ENCODE assay signal across 1 cellular context in genomic region chr6:36656441-36656840, GRCh38.
TF ChIP-seq lines count a peak whose summit lies in the region.

No MANE protein-coding gene starts in this region.

TF ChIP-seq in K562, 482 proteins besides CTCF, POLR2A, EP300 and RAD21 (continued from another document):
- TF ChIP-seq THAP12 (CRISPR knock-in tag; IDR thresholded peaks at IDR 0.05) (no peak), KAT2B (IDR thresholded peaks at IDR 0.05; ENCODE audit: low read depth, low read length) (no peak), POLR2G (IDR thresholded peaks at IDR 0.05; ENCODE audit: low read depth, low read length) (no peak), TBL1XR1 (IDR thresholded peaks at IDR 0.05; ENCODE audit: low read length in 2 of 2) (no peak), RFX1 (IDR thresholded peaks at IDR 0.05) (no peak), NCOR1 (IDR thresholded peaks at IDR 0.05) (no peak), HOMEZ (CRISPR knock-in tag; IDR thresholded peaks at IDR 0.05) (no peak), SRSF9 (IDR thresholded peaks at IDR 0.05; ENCODE audit: borderline replicate concordance, low read depth, low read length) (no peak), RAD51 (IDR thresholded peaks at IDR 0.05; ENCODE audit: borderline replicate concordance, low read depth) (peak; percentile 55), RNF2 (IDR thresholded peaks at IDR 0.05) (no peak), MXI1 (IDR thresholded peaks at IDR 0.05; ENCODE audit: low read depth, low read length) (no peak), ZNF12 (CRISPR knock-in tag; IDR thresholded peaks at IDR 0.05) (no peak), NR3C1 (CRISPR knock-in tag; IDR thresholded peaks at IDR 0.05) (no peak), KLF10 (CRISPR knock-in tag; IDR thresholded peaks at IDR 0.05) (no peak), PHF21A (IDR thresholded peaks at IDR 0.05; ENCODE audit: borderline replicate concordance, low read depth) (no peak), FOSL1 (tag; conservative IDR thresholded peaks at IDR 0.05) (peak; percentile 92), ATF7 (IDR thresholded peaks at IDR 0.05) (no peak), JUND (IDR thresholded peaks at IDR 0.05; ENCODE audit: borderline replicate concordance, low read depth, low read length) (peak; percentile 72), JUND (tag; IDR thresholded peaks at IDR 0.05; ENCODE audit: borderline replicate concordance, low read depth, low read length) (no peak; the same call in 2 of the 3 replicates), JUN (IDR thresholded peaks at IDR 0.05; ENCODE audit: borderline replicate concordance, low read depth, low read length) (peak; percentile 79), JUN (CRISPR knock-in tag; IDR thresholded peaks at IDR 0.05; ENCODE audit: borderline replicate concordance) (no peak), CBX1 (IDR thresholded peaks at IDR 0.05; ENCODE audit: low read depth) (no peak), MED1 (CRISPR knock-in tag; IDR thresholded peaks at IDR 0.05; ENCODE audit: borderline replicate concordance) (no peak), EGR1 (conservative IDR thresholded peaks at IDR 0.05) (no peak), USF1 (CRISPR knock-in tag; IDR thresholded peaks at IDR 0.05) (peak; percentile 78), ATF3 (IDR thresholded peaks at IDR 0.05) (peak; percentile 78), ATF3 (CRISPR knock-in tag; conservative IDR thresholded peaks at IDR 0.05) (no peak), PYGO2 (tag; IDR thresholded peaks at IDR 0.05) (no peak), BHLHE40 (IDR thresholded peaks at IDR 0.05; ENCODE audit: low read length) (peak; percentile 28; the same call in 1 of the 2 replicates), KDM4B (IDR thresholded peaks at IDR 0.05; ENCODE audit: borderline replicate concordance in 2 of 2, low read depth in 1 of 2) (no peak), RFX7 (CRISPR knock-in tag; IDR thresholded peaks at IDR 0.05) (no peak)
- TF ChIP-seq, protein P1, sequence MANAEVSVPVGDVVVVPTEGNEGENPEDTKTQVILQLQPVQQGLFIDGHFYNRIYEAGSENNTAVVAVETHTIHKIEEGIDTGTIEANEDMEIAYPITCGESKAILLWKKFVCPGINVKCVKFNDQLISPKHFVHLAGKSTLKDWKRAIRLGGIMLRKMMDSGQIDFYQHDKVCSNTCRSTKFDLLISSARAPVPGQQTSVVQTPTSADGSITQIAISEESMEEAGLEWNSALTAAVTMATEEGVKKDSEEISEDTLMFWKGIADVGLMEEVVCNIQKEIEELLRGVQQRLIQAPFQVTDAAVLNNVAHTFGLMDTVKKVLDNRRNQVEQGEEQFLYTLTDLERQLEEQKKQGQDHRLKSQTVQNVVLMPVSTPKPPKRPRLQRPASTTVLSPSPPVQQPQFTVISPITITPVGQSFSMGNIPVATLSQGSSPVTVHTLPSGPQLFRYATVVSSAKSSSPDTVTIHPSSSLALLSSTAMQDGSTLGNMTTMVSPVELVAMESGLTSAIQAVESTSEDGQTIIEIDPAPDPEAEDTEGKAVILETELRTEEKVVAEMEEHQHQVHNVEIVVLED (CRISPR knock-in tag; IDR thresholded peaks at IDR 0.05), result no peak
- TF ChIP-seq, protein P2, sequence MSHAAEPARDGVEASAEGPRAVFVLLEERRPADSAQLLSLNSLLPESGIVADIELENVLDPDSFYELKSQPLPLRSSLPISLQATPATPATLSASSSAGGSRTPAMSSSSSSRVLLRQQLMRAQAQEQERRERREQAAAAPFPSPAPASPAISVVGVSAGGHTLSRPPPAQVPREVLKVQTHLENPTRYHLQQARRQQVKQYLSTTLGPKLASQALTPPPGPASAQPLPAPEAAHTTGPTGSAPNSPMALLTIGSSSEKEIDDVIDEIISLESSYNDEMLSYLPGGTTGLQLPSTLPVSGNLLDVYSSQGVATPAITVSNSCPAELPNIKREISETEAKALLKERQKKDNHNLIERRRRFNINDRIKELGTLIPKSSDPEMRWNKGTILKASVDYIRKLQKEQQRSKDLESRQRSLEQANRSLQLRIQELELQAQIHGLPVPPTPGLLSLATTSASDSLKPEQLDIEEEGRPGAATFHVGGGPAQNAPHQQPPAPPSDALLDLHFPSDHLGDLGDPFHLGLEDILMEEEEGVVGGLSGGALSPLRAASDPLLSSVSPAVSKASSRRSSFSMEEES (CRISPR knock-in tag; IDR thresholded peaks at IDR 0.05), result peak; percentile 46
- TF ChIP-seq, protein P3, sequence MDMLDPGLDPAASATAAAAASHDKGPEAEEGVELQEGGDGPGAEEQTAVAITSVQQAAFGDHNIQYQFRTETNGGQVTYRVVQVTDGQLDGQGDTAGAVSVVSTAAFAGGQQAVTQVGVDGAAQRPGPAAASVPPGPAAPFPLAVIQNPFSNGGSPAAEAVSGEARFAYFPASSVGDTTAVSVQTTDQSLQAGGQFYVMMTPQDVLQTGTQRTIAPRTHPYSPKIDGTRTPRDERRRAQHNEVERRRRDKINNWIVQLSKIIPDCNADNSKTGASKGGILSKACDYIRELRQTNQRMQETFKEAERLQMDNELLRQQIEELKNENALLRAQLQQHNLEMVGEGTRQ (CRISPR knock-in tag; IDR thresholded peaks at IDR 0.05), result peak; percentile 62
- TF ChIP-seq, protein P4, sequence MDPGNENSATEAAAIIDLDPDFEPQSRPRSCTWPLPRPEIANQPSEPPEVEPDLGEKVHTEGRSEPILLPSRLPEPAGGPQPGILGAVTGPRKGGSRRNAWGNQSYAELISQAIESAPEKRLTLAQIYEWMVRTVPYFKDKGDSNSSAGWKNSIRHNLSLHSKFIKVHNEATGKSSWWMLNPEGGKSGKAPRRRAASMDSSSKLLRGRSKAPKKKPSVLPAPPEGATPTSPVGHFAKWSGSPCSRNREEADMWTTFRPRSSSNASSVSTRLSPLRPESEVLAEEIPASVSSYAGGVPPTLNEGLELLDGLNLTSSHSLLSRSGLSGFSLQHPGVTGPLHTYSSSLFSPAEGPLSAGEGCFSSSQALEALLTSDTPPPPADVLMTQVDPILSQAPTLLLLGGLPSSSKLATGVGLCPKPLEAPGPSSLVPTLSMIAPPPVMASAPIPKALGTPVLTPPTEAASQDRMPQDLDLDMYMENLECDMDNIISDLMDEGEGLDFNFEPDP (CRISPR knock-in tag; IDR thresholded peaks at IDR 0.05), result no peak
